ENCODE assay signal across 15 cellular contexts in the genomic region with DNA sequence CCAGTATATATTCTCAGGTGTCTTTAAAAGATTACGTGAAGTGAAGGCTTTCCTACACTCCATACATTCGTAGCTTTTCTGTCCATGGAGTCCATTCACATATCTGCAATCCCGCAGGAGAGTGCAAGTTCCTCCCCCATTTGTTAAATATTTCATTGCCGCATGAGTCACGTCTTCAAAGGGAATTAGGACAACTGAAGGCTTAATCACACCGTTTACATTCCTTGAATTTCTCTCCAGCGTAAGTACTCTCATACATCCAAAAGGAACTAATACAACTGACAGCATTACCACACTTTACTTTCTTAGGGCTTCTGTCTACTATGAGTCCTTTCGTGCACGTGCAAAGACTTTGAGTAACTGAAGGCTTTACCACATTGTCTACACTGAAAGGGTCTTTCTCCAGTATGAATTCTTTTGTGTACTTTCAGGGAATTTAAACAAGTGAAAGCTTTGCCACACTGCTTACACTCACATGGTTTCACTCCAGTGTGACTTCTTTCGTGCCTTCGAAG. TPM values are rescaled to one million over a fixed set of nuclear protein-coding genes. Genes with fewer than 3 reads are reported as not detected.
A peak's percentile ranks its signal among the peaks of the same experiment; 100 is the strongest.
DNase-seq lines count a peak whose midpoint lies in the region; ATAC-seq and TF ChIP-seq lines count a peak whose summit lies in the region.
"Had no signal": no experiment of that assay in that cellular context is flagged by ENCODE, and none has a peak within 500 bp of the region (broad histone marks: within the 10 kb centered on the region; RNA-seq: fewer than 3 reads in every experiment).

No MANE protein-coding gene starts in this region.

- H3K27ac ChIP-seq in HCT116 (ENCODE audit: low read depth, low read length) (no peak overlapping the region), RWPE1 (no peak overlapping the region), upper lobe of right lung (no peak overlapping the region)
- H3K27ac ChIP-seq: left ventricle myocardium inferior had no signal

- RAD21 ChIA-PET in HCT116 (lab: Charles Lee; ENCODE audit: low non-redundant PET in 1 of 2, low total read pairs in 2 of 2, uncharacterized antibody in 2 of 2, unreplicated experiment in 2 of 2): no interaction called here

- H3K4me1 ChIP-seq in HCT116 (ENCODE audit: control insufficient read depth in 1 of 2, insufficient read depth in 2 of 2, low read length in 2 of 2) (peaks cover 0 to 9% of the 10 kb centered on the region in 2 experiments; a peak in 1 of 4 replicates), upper lobe of right lung (no peaks in the 10 kb centered on the region)
- H3K4me1 ChIP-seq: left ventricle myocardium inferior had no signal

- H3K36me3 ChIP-seq in HCT116 (ENCODE audit: control insufficient read depth in 1 of 2, insufficient read depth in 2 of 2, low read length in 2 of 2): peaks cover 7 to 13% of the 10 kb centered on the region in 2 experiments; a peak in 3 of 4 replicates
- H3K36me3 ChIP-seq in upper lobe of right lung: peaks cover 30% of the 10 kb centered on the region

- WGBS in lower leg skin, 2 donors: 96% methylated on average over 11 of the region's 11 CpGs

- no peak for TF ChIP-seq RAD21 in HCT116 (IDR thresholded peaks at IDR 0.05; ENCODE audit: low read depth)

- H3K9me2 ChIP-seq in HCT116 (ENCODE audit: insufficient read depth): no peaks in the 10 kb centered on the region

- peak; percentile 12 for DNase-seq in HCT116 (ENCODE audit: low read depth, low spot score)
- peak; percentile 58 for DNase-seq in RWPE1 (ENCODE audit: low spot score)
- DNase-seq in fibroblast of villous mesenchyme (ENCODE audit: low read depth): peak; percentile 83
- no peak for DNase-seq in upper lobe of right lung
- no peak for DNase-seq in lower leg skin (ENCODE audit: low spot score in 2 of 2)
- no peak for DNase-seq in Right ventricle myocardium superior
- DNase-seq: activated CD4-positive, CD25-positive, alpha-beta regulatory T cell treated with anti-CD3 and anti-CD28 coated beads, Interleukin-2, amount 50 U/mL, for 72 hours; activated T-cell treated with anti-CD3 and anti-CD28 coated beads, Interleukin-2, amount 50 U/mL, for 1 hour; effector memory CD4-positive, alpha-beta T cell; Kasumi-1; left ventricle myocardium inferior; NCI-H2081 treated with DMSO at 0.1 percent for 48 hours; small intestine; SW 1271 had no signal

- no peaks in the 10 kb centered on the region for H4K20me1 ChIP-seq in HCT116 (ENCODE audit: insufficient read depth)

- TF ChIP-seq POLR2A in HCT116 (IDR thresholded peaks at IDR 0.05; ENCODE audit: borderline replicate concordance, extremely low read depth, insufficient read depth, insufficient read length): no peak
- no peak for TF ChIP-seq POLR2A in lower leg skin (IDR thresholded peaks at IDR 0.05)

- H3K4me3 ChIP-seq in HCT116 (replicated peaks in 1 of 2; ENCODE audit: low read depth in 1 of 2, low read length in 2 of 2) (no peak overlapping the region), fibroblast of villous mesenchyme (ENCODE audit: low read depth, low read length) (no peak overlapping the region), upper lobe of right lung (no peak overlapping the region), lower leg skin (ENCODE audit: low read depth, poor library complexity, severe bottlenecking) (no peak overlapping the region)
- H3K4me3 ChIP-seq: left ventricle myocardium inferior had no signal

- no peak for TF ChIP-seq CTCF in HCT116 (IDR thresholded peaks at IDR 0.05 in 2 of 3, conservative IDR thresholded peaks at IDR 0.05 in 1 of 3; ENCODE audit: borderline replicate concordance in 1 of 3, insufficient read depth in 1 of 3, low read depth in 2 of 3, low read length in 2 of 3)
- no peak for TF ChIP-seq CTCF in RWPE1 (conservative IDR thresholded peaks at IDR 0.05; ENCODE audit: low read depth)
- no peak for TF ChIP-seq CTCF in fibroblast of villous mesenchyme (IDR thresholded peaks at IDR 0.05; ENCODE audit: insufficient read depth, low read depth, low read length)
- no peak for TF ChIP-seq CTCF in upper lobe of right lung (IDR thresholded peaks at IDR 0.05)
- TF ChIP-seq CTCF in lower leg skin (IDR thresholded peaks at IDR 0.05): no peak

- POLR2A ChIA-PET in HCT116 (lab: Charles Lee): no interaction called here
- POLR2A ChIA-PET in RWPE1 (lab: Yijun Ruan, JAX; ENCODE audit: low non-redundant PET): no interaction called here

- peak overlapping the region; percentile 15; the same call in 1 of the 2 replicates for H3K4me2 ChIP-seq in HCT116 (ENCODE audit: low read length)

- intact Hi-C loops in HCT116 (cut with micrococcal nuclease) (no loop called here), upper lobe of right lung (cut with DNase I) (no loop called here), lower leg skin (cut with DNase I; ENCODE audit: low total_unique reads) (no loop called here), Right ventricle myocardium superior (cut with DNase I) (no loop called here)

- H3K9me3 ChIP-seq in HCT116 (ENCODE audit: control insufficient read depth in 1 of 2, insufficient read depth in 1 of 2, low read depth in 1 of 2, low read length in 2 of 2) (peaks cover 15 to 29% of the 10 kb centered on the region in 2 experiments; a peak in 3 of 4 replicates), upper lobe of right lung (peaks cover 4% of the 10 kb centered on the region)

- H3K79me2 ChIP-seq in HCT116 (ENCODE audit: insufficient read depth, low read length): no peaks in the 10 kb centered on the region

- H2AFZ ChIP-seq in HCT116 (ENCODE audit: low read depth, low read length, poor library complexity, severe bottlenecking): no peak overlapping the region

- H3K27me3 ChIP-seq in HCT116 (ENCODE audit: insufficient read depth, low read length) (no peaks in the 10 kb centered on the region), upper lobe of right lung (no peaks in the 10 kb centered on the region)

- no TSS peak for BruUV-seq in HCT116 (replicated peaks; lab: Mats Ljungman, UMichigan)

- ATAC-seq in HCT116: peak; percentile 47; the same call in 1 of the 2 replicates
- ATAC-seq in upper lobe of right lung: peak; percentile 82
- no peak for ATAC-seq in Right ventricle myocardium superior (ENCODE audit: poor library complexity)
- ATAC-seq in activated CD4-positive, CD25-positive, alpha-beta regulatory T cell treated with anti-CD3 and anti-CD28 coated beads, Interleukin-2, amount 50 U/mL, for 24 hours: no peak

- CTCF ChIA-PET in HCT116 (lab: Charles Lee): no interaction called here
- CTCF ChIA-PET in RWPE1 (lab: Yijun Ruan, JAX): no interaction called here

- H3K9ac ChIP-seq in HCT116 (ENCODE audit: low read length): no peak overlapping the region

TF ChIP-seq in HCT116, 20 proteins besides CTCF, POLR2A, EP300 and RAD21 (continues in another document):
- TF ChIP-seq, protein P1, sequence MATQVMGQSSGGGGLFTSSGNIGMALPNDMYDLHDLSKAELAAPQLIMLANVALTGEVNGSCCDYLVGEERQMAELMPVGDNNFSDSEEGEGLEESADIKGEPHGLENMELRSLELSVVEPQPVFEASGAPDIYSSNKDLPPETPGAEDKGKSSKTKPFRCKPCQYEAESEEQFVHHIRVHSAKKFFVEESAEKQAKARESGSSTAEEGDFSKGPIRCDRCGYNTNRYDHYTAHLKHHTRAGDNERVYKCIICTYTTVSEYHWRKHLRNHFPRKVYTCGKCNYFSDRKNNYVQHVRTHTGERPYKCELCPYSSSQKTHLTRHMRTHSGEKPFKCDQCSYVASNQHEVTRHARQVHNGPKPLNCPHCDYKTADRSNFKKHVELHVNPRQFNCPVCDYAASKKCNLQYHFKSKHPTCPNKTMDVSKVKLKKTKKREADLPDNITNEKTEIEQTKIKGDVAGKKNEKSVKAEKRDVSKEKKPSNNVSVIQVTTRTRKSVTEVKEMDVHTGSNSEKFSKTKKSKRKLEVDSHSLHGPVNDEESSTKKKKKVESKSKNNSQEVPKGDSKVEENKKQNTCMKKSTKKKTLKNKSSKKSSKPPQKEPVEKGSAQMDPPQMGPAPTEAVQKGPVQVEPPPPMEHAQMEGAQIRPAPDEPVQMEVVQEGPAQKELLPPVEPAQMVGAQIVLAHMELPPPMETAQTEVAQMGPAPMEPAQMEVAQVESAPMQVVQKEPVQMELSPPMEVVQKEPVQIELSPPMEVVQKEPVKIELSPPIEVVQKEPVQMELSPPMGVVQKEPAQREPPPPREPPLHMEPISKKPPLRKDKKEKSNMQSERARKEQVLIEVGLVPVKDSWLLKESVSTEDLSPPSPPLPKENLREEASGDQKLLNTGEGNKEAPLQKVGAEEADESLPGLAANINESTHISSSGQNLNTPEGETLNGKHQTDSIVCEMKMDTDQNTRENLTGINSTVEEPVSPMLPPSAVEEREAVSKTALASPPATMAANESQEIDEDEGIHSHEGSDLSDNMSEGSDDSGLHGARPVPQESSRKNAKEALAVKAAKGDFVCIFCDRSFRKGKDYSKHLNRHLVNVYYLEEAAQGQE (IDR thresholded peaks at IDR 0.05; ENCODE audit: low read depth): no peak
- TF ChIP-seq, protein P2, sequence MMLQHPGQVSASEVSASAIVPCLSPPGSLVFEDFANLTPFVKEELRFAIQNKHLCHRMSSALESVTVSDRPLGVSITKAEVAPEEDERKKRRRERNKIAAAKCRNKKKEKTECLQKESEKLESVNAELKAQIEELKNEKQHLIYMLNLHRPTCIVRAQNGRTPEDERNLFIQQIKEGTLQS (IDR thresholded peaks at IDR 0.05): no peak

RNA-seq across cellular contexts. Expression of a gene that starts 29.0 kb away (rescaled TPM):
- total RNA-seq in HCT116 (2021; ENCODE audit: unreplicated experiment): 6.1 TPM
- polyA plus RNA-seq in HCT116 (2012): 1.4 and 1.6 TPM in 2 replicates
- total RNA-seq in fibroblast of villous mesenchyme: 6.0 and 6.4 TPM in 2 replicates
- total RNA-seq in upper lobe of right lung: 13.7 TPM
- total RNA-seq in lower leg skin: 10 to 100 TPM in 1 of 4 donors, 1 to 10 TPM in 3; 6.9 to 10.1 (median 8.8) TPM
- total RNA-seq in Right ventricle myocardium superior: 9.9 TPM

RNA-seq across cellular contexts. Expression of a gene that starts 30.4 kb away (rescaled TPM):
- total RNA-seq in HCT116 (2021; ENCODE audit: unreplicated experiment) (5.8 TPM), fibroblast of villous mesenchyme (5.2 and 7.8 TPM in 2 replicates), upper lobe of right lung (12.2 TPM), lower leg skin (1 to 10 TPM; 5.0 to 7.3 (median 6.7) TPM), Right ventricle myocardium superior (3.9 TPM)
- 0.90 and 1.3 TPM in 2 replicates for polyA plus RNA-seq in HCT116 (2012)

RNA-seq across cellular contexts. Expression of a gene that starts 30.5 kb away (rescaled TPM):
- total RNA-seq in HCT116 (2021; ENCODE audit: unreplicated experiment) (21.2 TPM), fibroblast of villous mesenchyme (17.4 and 20.3 TPM in 2 replicates), upper lobe of right lung (29.7 TPM), lower leg skin (10 to 100 TPM; 18.6 to 31.1 (median 22.5) TPM), Right ventricle myocardium superior (14.5 TPM)
- 8.6 and 12.6 TPM in 2 replicates for polyA plus RNA-seq in HCT116 (2012)

Comparison
In these comparisons a context has a peak if more than half of its experiments do, and no peak if none do; other contexts are left out.
1. ATAC-seq: peak in HCT116 (single experiment) and upper lobe of right lung (single experiment); none in Right ventricle myocardium superior (single experiment) and activated CD4-positive, CD25-positive, alpha-beta regulatory T cell treated with anti-CD3 and anti-CD28 coated beads, Interleukin-2, amount 50 U/mL, for 24 hours (0 of 2).
2. DNase-seq: peak in HCT116 (single experiment), RWPE1 (single experiment) and fibroblast of villous mesenchyme (single experiment); none in upper lobe of right lung (single experiment), lower leg skin (0 of 2) and Right ventricle myocardium superior (single experiment).